Comparison of ENCODE assay signal across 17 cellular contexts in genomic region chr15:80747317-80748053, GRCh38. TPM values are rescaled to one million over a fixed set of nuclear protein-coding genes. Genes with fewer than 3 reads are reported as not detected.
A peak's percentile ranks its signal among the peaks of the same experiment; 100 is the strongest.
DNase-seq lines count a peak whose midpoint lies in the region; ATAC-seq and TF ChIP-seq lines count a peak whose summit lies in the region.
"Had no signal": no experiment of that assay in that cellular context is flagged by ENCODE, and none has a peak within 500 bp of the region (broad histone marks: within the 10 kb centered on the region; RNA-seq: fewer than 3 reads in every experiment).

No MANE protein-coding gene starts in this region.

- no peak overlapping the region for H2AFZ ChIP-seq in GM23338

- ATAC-seq in GM23338 = peak; percentile 87
- ATAC-seq: left lobe of liver had no signal

- H3K27me3 Mint-ChIP-seq in GM23338 (ENCODE audit: insufficient read depth, low read depth, poor library complexity) (peaks cover under 1% of the 10 kb centered on the region), chondrocyte (ENCODE audit: low read depth) (no peaks in the 10 kb centered on the region), nephron (ENCODE audit: low read depth) (no peaks in the 10 kb centered on the region)

- intact Hi-C loops in dorsolateral prefrontal cortex (cut with DNase I) = no loop called here

- H3K27ac Mint-ChIP-seq in GM23338 (no peak overlapping the region), chondrocyte (ENCODE audit: unreplicated experiment) (peak overlapping the region; percentile 37), nephron (peak overlapping the region; percentile 0 to 90 (median 15))
- H3K27ac Mint-ChIP-seq: activated CD4-positive, alpha-beta T cell treated with anti-CD3 and anti-CD28 coated beads, Interleukin-2, amount 10 ng/mL, durations not matched to agents 24 days and 14 days had no signal

- TF ChIP-seq CTCF in GM23338 (conservative IDR thresholded peaks at IDR 0.05; ENCODE audit: low read depth in 2 of 2) (peak; percentile 33 to 63), chondrocyte (IDR thresholded peaks at IDR 0.05) (no peak), nephron (IDR thresholded peaks at IDR 0.05; ENCODE audit: unreplicated experiment in 3 of 3) (no peak), dorsolateral prefrontal cortex (IDR thresholded peaks at IDR 0.05 in 54 of 56, conservative IDR thresholded peaks at IDR 0.05 in 2 of 56; ENCODE audit: low read depth in 1 of 56, partially characterized antibody in 56 of 56) (peak in 1 of 56 donors; percentile 15)

- peak; percentile 63 for DNase-seq in GM23338 (ENCODE audit: low spot score)
- DNase-seq in NCI-H2107 treated with DMSO at 0.1 percent for 48 hours (lab: John Stamatoyannopoulos, UW; ENCODE audit: unreplicated experiment) = peak; percentile 44
- DNase-seq in chondrocyte (ENCODE audit: low spot score) = no peak
- DNase-seq in AML-193 (lab: John Stamatoyannopoulos, UW) = no peak
- no peak for DNase-seq in dorsolateral prefrontal cortex
- no peak for DNase-seq in HuH-7 (ENCODE audit: low spot score)
- DNase-seq in globus pallidus (ENCODE audit: low spot score) = no peak
- DNase-seq: activated CD4-positive, alpha-beta T cell treated with anti-CD3 and anti-CD28 coated beads, Interleukin-2, amount 10 ng/mL, durations not matched to agents 24 days and 14 days; amniotic stem cell; Kasumi-1; NCI-H1092 treated with DMSO at 0.1 percent for 48 hours; ovary; sigmoid colon; stimulated activated CD4-positive, alpha-beta T cell treated with anti-CD3 and anti-CD28 coated beads, Interleukin-2, amount 100 ng/mL, for 24 hours had no signal

- H3K36me3 Mint-ChIP-seq in GM23338 (ENCODE audit: low read depth) (peaks cover 10% of the 10 kb centered on the region), chondrocyte (ENCODE audit: low read depth) (peaks cover 12% of the 10 kb centered on the region), nephron (ENCODE audit: low read depth) (peaks cover 14% of the 10 kb centered on the region)

- H3K9me3 Mint-ChIP-seq in GM23338 = peaks cover 2% of the 10 kb centered on the region; the same call in 1 of the 3 replicates
- H3K9me3 Mint-ChIP-seq in chondrocyte (ENCODE audit: low read depth) = peaks cover 5% of the 10 kb centered on the region
- no peaks in the 10 kb centered on the region for H3K9me3 Mint-ChIP-seq in nephron
- H3K9me3 Mint-ChIP-seq: activated CD4-positive, alpha-beta T cell treated with anti-CD3 and anti-CD28 coated beads, Interleukin-2, amount 10 ng/mL, durations not matched to agents 24 days and 14 days had no signal

- no peak overlapping the region for H3K27ac ChIP-seq in GM23338 (ENCODE audit: low read depth)
- peak overlapping the region in 1 of 59 donors; percentile 24 for H3K27ac ChIP-seq in dorsolateral prefrontal cortex
- H3K27ac ChIP-seq: ovary, sigmoid colon had no signal

- H3K4me3 ChIP-seq in GM23338 = 0 out of 2 replicates have a peak overlapping the region, but pooled peaks have one; percentile 7
- H3K4me3 ChIP-seq in dorsolateral prefrontal cortex = no peak overlapping the region
- H3K4me3 ChIP-seq: ovary, sigmoid colon had no signal

- H3K36me3 ChIP-seq in GM23338 (ENCODE audit: insufficient read depth) = no peaks in the 10 kb centered on the region
- H3K36me3 ChIP-seq: ovary had no signal

- H3F3A ChIP-seq in GM23338 (replicated peaks; ENCODE audit: low read depth) = no peaks in the 10 kb centered on the region

- H3K4me1 ChIP-seq in GM23338 (ENCODE audit: insufficient read depth) = peaks cover 26% of the 10 kb centered on the region

- no peaks in the 10 kb centered on the region for H3K9me2 ChIP-seq in GM23338 (ENCODE audit: insufficient read depth)

- H3K4me2 ChIP-seq in GM23338 = peak overlapping the region; percentile 33

- H3K27me3 ChIP-seq in GM23338 (ENCODE audit: insufficient read depth) (no peaks in the 10 kb centered on the region), dorsolateral prefrontal cortex (no peaks in the 10 kb centered on the region)
- H3K27me3 ChIP-seq: ovary, sigmoid colon had no signal

- H4K20me1 ChIP-seq in GM23338 (replicated peaks; ENCODE audit: insufficient read depth) = no peaks in the 10 kb centered on the region

- H3K4me1 Mint-ChIP-seq in GM23338 = peaks cover 46% of the 10 kb centered on the region
- H3K4me1 Mint-ChIP-seq in chondrocyte (ENCODE audit: low read depth) = peaks cover 46% of the 10 kb centered on the region
- peaks cover 39% of the 10 kb centered on the region for H3K4me1 Mint-ChIP-seq in nephron
- H3K4me1 Mint-ChIP-seq: activated CD4-positive, alpha-beta T cell treated with anti-CD3 and anti-CD28 coated beads, Interleukin-2, amount 10 ng/mL, durations not matched to agents 24 days and 14 days had no signal

- H3K79me2 ChIP-seq in GM23338 (replicated peaks; ENCODE audit: insufficient read depth) = peaks cover 18% of the 10 kb centered on the region

- H3K4me3 Mint-ChIP-seq in GM23338 = peak overlapping the region; percentile 8; the same call in 2 of the 3 replicates
- no peak overlapping the region for H3K4me3 Mint-ChIP-seq in chondrocyte (ENCODE audit: unreplicated experiment)
- peak overlapping the region; percentile 76 to 79 (median 77) for H3K4me3 Mint-ChIP-seq in nephron
- H3K4me3 Mint-ChIP-seq: activated CD4-positive, alpha-beta T cell treated with anti-CD3 and anti-CD28 coated beads, Interleukin-2, amount 10 ng/mL, durations not matched to agents 24 days and 14 days had no signal

TF ChIP-seq in GM23338, 12 proteins besides CTCF, POLR2A, EP300 and RAD21 (continues in another document):
- TF ChIP-seq ZNF114 (CRISPR knock-in tag; IDR thresholded peaks at IDR 0.05) = no peak
- no peak for TF ChIP-seq CREB1 (CRISPR knock-in tag; IDR thresholded peaks at IDR 0.05; ENCODE audit: low read depth)
- no peak for TF ChIP-seq POLR2AphosphoS5 (IDR thresholded peaks at IDR 0.05; ENCODE audit: low read depth)
- no peak for TF ChIP-seq ZNF331 (CRISPR knock-in tag; IDR thresholded peaks at IDR 0.05; ENCODE audit: low read depth)
- no peak for TF ChIP-seq STAT1 (IDR thresholded peaks at IDR 0.05; ENCODE audit: unreplicated experiment)
- no peak for TF ChIP-seq EZH2 (IDR thresholded peaks at IDR 0.05; ENCODE audit: low read depth, unreplicated experiment)
- TF ChIP-seq NANOG (IDR thresholded peaks at IDR 0.05; ENCODE audit: borderline replicate concordance) = no peak
- TF ChIP-seq EZH2phosphoT487 (IDR thresholded peaks at IDR 0.05; ENCODE audit: unreplicated experiment) = no peak
- TF ChIP-seq, protein P1, sequence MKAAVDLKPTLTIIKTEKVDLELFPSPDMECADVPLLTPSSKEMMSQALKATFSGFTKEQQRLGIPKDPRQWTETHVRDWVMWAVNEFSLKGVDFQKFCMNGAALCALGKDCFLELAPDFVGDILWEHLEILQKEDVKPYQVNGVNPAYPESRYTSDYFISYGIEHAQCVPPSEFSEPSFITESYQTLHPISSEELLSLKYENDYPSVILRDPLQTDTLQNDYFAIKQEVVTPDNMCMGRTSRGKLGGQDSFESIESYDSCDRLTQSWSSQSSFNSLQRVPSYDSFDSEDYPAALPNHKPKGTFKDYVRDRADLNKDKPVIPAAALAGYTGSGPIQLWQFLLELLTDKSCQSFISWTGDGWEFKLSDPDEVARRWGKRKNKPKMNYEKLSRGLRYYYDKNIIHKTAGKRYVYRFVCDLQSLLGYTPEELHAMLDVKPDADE (IDR thresholded peaks at IDR 0.05) = no peak

RNA-seq across cellular contexts. Expression of gene CEMIP, which starts 31.7 kb away (rescaled TPM):
- total RNA-seq in GM23338 (2014; rRNA removed; shearing (Covaris generic)) = 2.1 and 4.1 TPM in 2 replicates
- 0.27 and 0.33 TPM in 2 replicates for polyA plus RNA-seq in GM23338 (2016; fragmentation: Nextera tagmentation; extraction: Ambion mirVana)
- total RNA-seq in chondrocyte (138 to 146 TPM (median 143 TPM) in 3 replicates), dorsolateral prefrontal cortex (10 to 100 TPM in 87 of 120 experiments, 1 to 10 TPM in 33; 2.8 to 70.9 (median 12.4) TPM)
- total RNA-seq: activated CD4-positive, alpha-beta T cell treated with anti-CD3 and anti-CD28 coated beads, Interleukin-2, amount 10 ng/mL, durations not matched to agents 24 days and 14 days; G401 had no signal

RNA-seq across cellular contexts. Expression of gene ABHD17C, which starts 52.4 kb away (rescaled TPM):
- 23.8 and 25.2 TPM in 2 replicates for total RNA-seq in GM23338 (2014; rRNA removed; shearing (Covaris generic))
- polyA plus RNA-seq in GM23338 (2016; fragmentation: Nextera tagmentation; extraction: Ambion mirVana) = 9.1 and 11.3 TPM in 2 replicates
- 6.6 to 8.9 TPM (median 8.0 TPM) in 3 replicates for total RNA-seq in chondrocyte
- 10 to 100 TPM; 14.5 to 33.2 (median 21.2) TPM for total RNA-seq in dorsolateral prefrontal cortex

Comparison
In these comparisons a context has a peak if more than half of its experiments do, and no peak if none do; other contexts are left out.
1. DNase-seq: peak in GM23338 (single experiment) and NCI-H2107 treated with DMSO at 0.1 percent for 48 hours (single experiment); none in chondrocyte (single experiment), AML-193 (0 of 2), dorsolateral prefrontal cortex (0 of 10), HuH-7 (single experiment) and globus pallidus (single experiment).
2. CTCF ChIP-seq: peak in GM23338 (2 of 2); none in chondrocyte (single experiment) and nephron (0 of 3).